In genomic region chr9:38563911-38564310, GRCh38 we compare ENCODE assay signal across 1 cellular context. TPM values are rescaled to one million over a fixed set of nuclear protein-coding genes. Genes with fewer than 3 reads are reported as not detected.
"Had no signal": no experiment of that assay in that cellular context is flagged by ENCODE, and none has a peak within 500 bp of the region (broad histone marks: within the 10 kb centered on the region; RNA-seq: fewer than 3 reads in every experiment).

No MANE protein-coding gene starts in this region.

RNA-seq across cellular contexts. Expression of gene ANKRD18A, which starts 56.5 kb away (rescaled TPM):
- total RNA-seq: M059J had no signal
